33 cellular contexts compared by ENCODE assay signal in genomic region chr1:157819215-157819614, GRCh38. TPM values are rescaled to one million over a fixed set of nuclear protein-coding genes. Genes with fewer than 3 reads are reported as not detected.
"Had no signal": no experiment of that assay in that cellular context is flagged by ENCODE, and none has a peak within 500 bp of the region (broad histone marks: within the 10 kb centered on the region; RNA-seq: fewer than 3 reads in every experiment).

No MANE protein-coding gene starts in this region.

- H3K9me3 ChIP-seq: ascending aorta, body of pancreas, Peyer's patch, SJCRH30, SK-N-SH had no signal

- H3K9ac ChIP-seq: SK-N-SH had no signal

- H3K36me3 ChIP-seq: ascending aorta, Peyer's patch, SJCRH30 had no signal

- DNase-seq: activated CD4-positive, alpha-beta T cell treated with anti-CD3 and anti-CD28 coated beads for 4 hours; activated CD8-positive, alpha-beta memory T cell treated with anti-CD3 and anti-CD28 coated beads, Interleukin-2, amount 50 U/mL, for 4 hours; activated CD8-positive, alpha-beta T cell treated with anti-CD3 and anti-CD28 coated beads for 36 hours; activated effector memory CD4-positive, alpha-beta T cell treated with Interleukin-2 at 50 U/mL for 16 hours; activated naive CD4-positive, alpha-beta T cell; activated naive CD8-positive, alpha-beta T cell treated with anti-CD3 and anti-CD28 coated beads, Interleukin-2, amount 50 U/mL, for 24 hours; activated T-cell treated with anti-CD3 and anti-CD28 coated beads, Interleukin-2, amount 50 U/mL, for 24 hours; amniotic stem cell; body of pancreas; KBM-7; NCI-H1092 treated with DMSO at 0.1 percent for 48 hours; NCI-H1417 treated with DMSO at 0.1 percent for 48 hours; NCI-H1694; NCI-H2029; NCI-H2107; NCI-H345; NCI-H510A; NCI-H526 treated with DMSO at 0.1 percent for 48 hours; NCI-H82; Right ventricle myocardium superior; SJCRH30; SK-N-SH; SW 1271 had no signal

- ATAC-seq: activated CD4-positive, CD25-positive, alpha-beta regulatory T cell treated with anti-CD3 and anti-CD28 coated beads, Interleukin-2, amount 50 U/mL, for 24 hours; activated CD8-positive, alpha-beta T cell treated with anti-CD3 and anti-CD28 coated beads for 36 hours; activated naive CD4-positive, alpha-beta T cell treated with anti-CD3 and anti-CD28 coated beads, Interleukin-2, amount 50 U/mL, for 72 hours; activated naive CD8-positive, alpha-beta T cell treated with anti-CD3 and anti-CD28 coated beads, Interleukin-2, amount 50 U/mL, for 24 hours; body of pancreas had no signal

- H3K27ac ChIP-seq: ascending aorta, body of pancreas, RWPE1, SJCRH30 had no signal

- H3K4me2 ChIP-seq: SK-N-SH had no signal

- H3K27me3 ChIP-seq: ascending aorta, body of pancreas, Peyer's patch, SJCRH30 had no signal

- H3K4me1 ChIP-seq: ascending aorta, body of pancreas, SJCRH30 had no signal

- H3K9me2 ChIP-seq: SK-N-SH had no signal

- H3K4me3 ChIP-seq: ascending aorta, body of pancreas, SJCRH30 had no signal

RNA-seq across cellular contexts. Expression of gene FCRL1, which starts 0.7 kb away (rescaled TPM):
- total RNA-seq: activated naive CD4-positive, alpha-beta T cell treated with anti-CD3 and anti-CD28 coated beads, Interleukin-2, amount 50 U/mL, for 72 hours; activated T-helper 1 cell treated with anti-CD3 and anti-CD28 coated beads, Interleukin-12 subunit alpha, Interleukin-12 subunit beta, Interleukin-2, Interleukin-4 antibody, amounts not matched to agents 30 ng/mL and 10 ng/mL and 1 ng/mL, durations not matched to agents 14 hours and 24 hours and 36 hours; ascending aorta; body of pancreas; bronchial epithelial cell; LHCN-M2; M059J; Right ventricle myocardium superior; SJCRH30; T-helper 1 cell treated with Interleukin-12 subunit alpha and Interleukin-12 subunit beta and Interleukin-4 antibody, amounts not matched to agents 30 ng/mL and 1 ng/mL, for 36 hours had no signal
- polyA plus RNA-seq: SK-N-SH had no signal

RNA-seq across cellular contexts. Expression of gene CD5L, which starts 22.4 kb away (rescaled TPM):
- total RNA-seq: activated CD8-positive, alpha-beta T cell treated with anti-CD3 and anti-CD28 coated beads for 36 hours; activated naive CD4-positive, alpha-beta T cell treated with anti-CD3 and anti-CD28 coated beads, Interleukin-2, amount 50 U/mL, for 72 hours; activated T-helper 1 cell treated with anti-CD3 and anti-CD28 coated beads, Interleukin-12 subunit alpha, Interleukin-12 subunit beta, Interleukin-2, Interleukin-4 antibody, amounts not matched to agents 30 ng/mL and 10 ng/mL and 1 ng/mL, durations not matched to agents 14 hours and 24 hours and 36 hours; ascending aorta; body of pancreas; bronchial epithelial cell; LHCN-M2; Peyer's patch; SJCRH30; T-helper 1 cell treated with Interleukin-12 subunit alpha and Interleukin-12 subunit beta and Interleukin-4 antibody, amounts not matched to agents 30 ng/mL and 1 ng/mL, for 36 hours had no signal
- polyA plus RNA-seq: SK-N-SH had no signal

RNA-seq across cellular contexts. Expression of gene FCRL2, which starts 42.3 kb away (rescaled TPM):
- total RNA-seq: activated CD8-positive, alpha-beta T cell treated with anti-CD3 and anti-CD28 coated beads for 36 hours; activated naive CD4-positive, alpha-beta T cell treated with anti-CD3 and anti-CD28 coated beads, Interleukin-2, amount 50 U/mL, for 72 hours; activated T-helper 1 cell treated with anti-CD3 and anti-CD28 coated beads, Interleukin-12 subunit alpha, Interleukin-12 subunit beta, Interleukin-2, Interleukin-4 antibody, amounts not matched to agents 30 ng/mL and 10 ng/mL and 1 ng/mL, durations not matched to agents 14 hours and 24 hours and 36 hours; ascending aorta; body of pancreas; bronchial epithelial cell; LHCN-M2; M059J; Right ventricle myocardium superior; SJCRH30; T-helper 1 cell treated with Interleukin-12 subunit alpha and Interleukin-12 subunit beta and Interleukin-4 antibody, amounts not matched to agents 30 ng/mL and 1 ng/mL, for 36 hours had no signal
- polyA plus RNA-seq: SK-N-SH had no signal
